ENCODE assay signal across 1 cellular context in genomic region chr11:10366568-10367331, GRCh38.
TF ChIP-seq lines count a peak whose summit lies in the region.

No MANE protein-coding gene starts in this region.

TF ChIP-seq in K562, 482 proteins besides CTCF, POLR2A, EP300 and RAD21 (continued from another document and continues in another):
- TF ChIP-seq DEAF1 (CRISPR knock-in tag; IDR thresholded peaks at IDR 0.05) (peak; percentile 53; the same call in 1 of the 2 replicates), SOX6 (IDR thresholded peaks at IDR 0.05) (no peak), E2F4 (CRISPR knock-in tag; IDR thresholded peaks at IDR 0.05; ENCODE audit: low read depth) (no peak), MAZ (CRISPR knock-in tag; conservative IDR thresholded peaks at IDR 0.05 in 1 of 2, IDR thresholded peaks at IDR 0.05 in 1 of 2) (peak; percentile 60 to 62; a peak in 2 of 4 replicates), DACH1 (IDR thresholded peaks at IDR 0.05; ENCODE audit: partially characterized antibody) (peak; percentile 96), ZFPM2 (CRISPR knock-in tag; IDR thresholded peaks at IDR 0.05) (no peak), PRPF4 (IDR thresholded peaks at IDR 0.05; ENCODE audit: insufficient read depth, low read depth, low read length, poor library complexity, severe bottlenecking) (no peak), TSHZ1 (CRISPR knock-in tag; IDR thresholded peaks at IDR 0.05) (no peak), TEAD4 (IDR thresholded peaks at IDR 0.05; ENCODE audit: low read length) (0 out of 2 replicates have a peak, but pooled peaks have one; percentile 14), TEAD4 (CRISPR knock-in tag; IDR thresholded peaks at IDR 0.05; ENCODE audit: borderline replicate concordance) (no peak), ESRRA (IDR thresholded peaks at IDR 0.05; ENCODE audit: borderline replicate concordance, low read depth) (peak; percentile 32; the same call in 1 of the 2 replicates), DMBX1 (CRISPR knock-in tag; IDR thresholded peaks at IDR 0.05; ENCODE audit: borderline replicate concordance) (no peak), ZNF395 (CRISPR knock-in tag; IDR thresholded peaks at IDR 0.05) (no peak), TAF1 (IDR thresholded peaks at IDR 0.05; ENCODE audit: control insufficient read depth, extremely low read depth, insufficient read depth, low read length, severe bottlenecking) (no peak), DNMT1 (IDR thresholded peaks at IDR 0.05) (no peak), JUND (IDR thresholded peaks at IDR 0.05; ENCODE audit: borderline replicate concordance, low read depth, low read length) (peak; percentile 37; the same call in 1 of the 2 replicates), JUND (tag; IDR thresholded peaks at IDR 0.05; ENCODE audit: borderline replicate concordance, low read depth, low read length) (no peak; the same call in 1 of the 3 replicates), HDAC1 (IDR thresholded peaks at IDR 0.05) (peak in 1 of 2 experiments; percentile 40; a peak in 1 of 4 replicates), TFAP4 (CRISPR knock-in tag; IDR thresholded peaks at IDR 0.05; ENCODE audit: borderline replicate concordance) (peak; percentile 99), ZBTB2 (IDR thresholded peaks at IDR 0.05) (no peak), HDAC8 (tag; IDR thresholded peaks at IDR 0.05) (no peak), PBX2 (CRISPR knock-in tag; IDR thresholded peaks at IDR 0.05; ENCODE audit: low read depth) (no peak), PBX2 (tag; conservative IDR thresholded peaks at IDR 0.05; ENCODE audit: low read depth) (no peak), ZFP36 (IDR thresholded peaks at IDR 0.05; ENCODE audit: low read depth, low read length, partially characterized antibody) (peak; percentile 9), HMGN3 (IDR thresholded peaks at IDR 0.05; ENCODE audit: borderline replicate concordance, extremely low read depth, insufficient read length, low read depth, low read length) (no peak), ZNF263 (CRISPR knock-in tag; IDR thresholded peaks at IDR 0.05; ENCODE audit: borderline replicate concordance) (peak; percentile 30; the same call in 1 of the 2 replicates), CEBPZ (IDR thresholded peaks at IDR 0.05; ENCODE audit: borderline replicate concordance, low read depth, low read length) (no peak), MECOM (CRISPR knock-in tag; IDR thresholded peaks at IDR 0.05) (no peak), ESRRB (CRISPR knock-in tag; IDR thresholded peaks at IDR 0.05; ENCODE audit: borderline replicate concordance) (no peak), ZNF57 (CRISPR knock-in tag; IDR thresholded peaks at IDR 0.05) (no peak), CREM (IDR thresholded peaks at IDR 0.05; ENCODE audit: low read depth) (0 out of 2 replicates have a peak, but pooled peaks have one; percentile 53), TAL1 (IDR thresholded peaks at IDR 0.05) (no peak), ZNF253 (CRISPR knock-in tag; conservative IDR thresholded peaks at IDR 0.05) (no peak), FOXA3 (CRISPR knock-in tag; conservative IDR thresholded peaks at IDR 0.05 in 1 of 2, IDR thresholded peaks at IDR 0.05 in 1 of 2) (no peak), ZNF24 (IDR thresholded peaks at IDR 0.05) (peak; percentile 51; the same call in 1 of the 2 replicates)
- TF ChIP-seq, protein P1, sequence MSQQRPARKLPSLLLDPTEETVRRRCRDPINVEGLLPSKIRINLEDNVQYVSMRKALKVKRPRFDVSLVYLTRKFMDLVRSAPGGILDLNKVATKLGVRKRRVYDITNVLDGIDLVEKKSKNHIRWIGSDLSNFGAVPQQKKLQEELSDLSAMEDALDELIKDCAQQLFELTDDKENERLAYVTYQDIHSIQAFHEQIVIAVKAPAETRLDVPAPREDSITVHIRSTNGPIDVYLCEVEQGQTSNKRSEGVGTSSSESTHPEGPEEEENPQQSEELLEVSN (IDR thresholded peaks at IDR 0.05; ENCODE audit: borderline replicate concordance in 1 of 2, extremely low read depth in 1 of 2, insufficient read depth in 1 of 2, insufficient read length in 1 of 2, low read depth in 1 of 2, low read length in 1 of 2, poor library complexity in 1 of 2, severe bottlenecking in 1 of 2): peak in 1 of 2 experiments; percentile 53
- TF ChIP-seq, protein P2, sequence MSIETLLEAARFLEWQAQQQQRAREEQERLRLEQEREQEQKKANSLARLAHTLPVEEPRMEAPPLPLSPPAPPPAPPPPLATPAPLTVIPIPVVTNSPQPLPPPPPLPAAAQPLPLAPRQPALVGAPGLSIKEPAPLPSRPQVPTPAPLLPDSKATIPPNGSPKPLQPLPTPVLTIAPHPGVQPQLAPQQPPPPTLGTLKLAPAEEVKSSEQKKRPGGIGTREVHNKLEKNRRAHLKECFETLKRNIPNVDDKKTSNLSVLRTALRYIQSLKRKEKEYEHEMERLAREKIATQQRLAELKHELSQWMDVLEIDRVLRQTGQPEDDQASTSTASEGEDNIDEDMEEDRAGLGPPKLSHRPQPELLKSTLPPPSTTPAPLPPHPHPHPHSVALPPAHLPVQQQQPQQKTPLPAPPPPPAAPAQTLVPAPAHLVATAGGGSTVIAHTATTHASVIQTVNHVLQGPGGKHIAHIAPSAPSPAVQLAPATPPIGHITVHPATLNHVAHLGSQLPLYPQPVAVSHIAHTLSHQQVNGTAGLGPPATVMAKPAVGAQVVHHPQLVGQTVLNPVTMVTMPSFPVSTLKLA (conservative IDR thresholded peaks at IDR 0.05): peak; percentile 46 to 62; a peak in 2 of 4 replicates
